8 cellular contexts compared by ENCODE assay signal in the genomic region with DNA sequence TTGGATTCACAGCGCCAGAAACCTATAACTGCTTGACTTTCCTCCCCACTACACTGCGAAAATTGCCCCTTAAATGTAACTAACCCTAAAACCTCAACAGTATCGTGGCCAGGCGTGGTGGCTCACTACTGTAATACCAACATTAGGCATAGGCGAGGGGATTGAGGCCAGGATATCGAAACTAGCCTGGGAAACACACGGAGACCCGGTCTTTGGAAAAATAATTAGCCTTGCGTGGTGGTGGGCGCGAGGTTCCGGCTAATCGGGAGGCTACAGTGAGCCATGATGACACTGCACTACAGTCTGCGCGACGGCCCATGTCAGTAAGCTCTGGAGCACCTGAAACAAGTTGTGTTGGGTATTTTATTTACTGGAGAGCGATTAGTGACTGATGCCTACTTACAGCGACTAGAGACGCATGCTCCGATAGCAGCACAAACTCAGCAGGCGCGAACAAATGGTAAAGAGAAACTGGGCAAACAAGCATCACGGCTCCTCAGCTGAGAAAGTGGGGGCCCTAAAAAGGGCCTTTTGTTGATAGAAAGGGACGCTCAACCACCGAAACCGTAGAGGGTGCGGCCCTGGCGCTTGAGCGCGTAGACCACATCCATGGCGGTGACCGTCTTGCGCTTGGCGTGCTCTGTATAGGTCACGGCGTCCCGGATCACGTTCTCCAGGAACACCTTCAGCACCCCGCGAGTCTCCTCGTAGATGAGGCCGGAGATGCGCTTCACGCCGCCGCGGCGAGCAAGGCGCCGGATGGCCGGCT.
DNase-seq lines count a peak whose midpoint lies in the region; ATAC-seq and TF ChIP-seq lines count a peak whose summit lies in the region.
"Not testable (repeated sequence)": the region's sequence is repeated elsewhere in the genome, so short reads cannot be mapped to it uniquely, and the experiment has no call there.

No MANE protein-coding gene starts in this region.

- not testable (repeated sequence) for H3K9me3 ChIP-seq in ES-I3 (ENCODE audit: control insufficient read depth, insufficient read depth, low read length); OCI-LY7 (ENCODE audit: low read length); stomach smooth muscle (ENCODE audit: control insufficient read depth in 2 of 2, low read length in 2 of 2)

- not testable (repeated sequence) for H3K4me1 ChIP-seq in ES-I3 (ENCODE audit: insufficient read depth, low read length); stomach smooth muscle (ENCODE audit: control insufficient read depth, insufficient read depth, low read length)
- H3K4me1 ChIP-seq in OCI-LY7 (ENCODE audit: insufficient read depth, low read length, poor library complexity, severe bottlenecking) = peaks cover 50% of the 10 kb centered on the region

- not testable (repeated sequence) for H3K27me3 ChIP-seq in stomach smooth muscle (ENCODE audit: control insufficient read depth in 1 of 2, insufficient read depth in 2 of 2, low read length in 2 of 2)

- peak overlapping the region; percentile 91 for H3K9ac ChIP-seq in ES-I3 (ENCODE audit: low read depth, low read length)
- peak overlapping the region; percentile 64 to 73 for H3K9ac ChIP-seq in stomach smooth muscle (ENCODE audit: low read length in 2 of 2)

- intact Hi-C loops in OCI-LY7 (cut with micrococcal nuclease; ENCODE audit: unreplicated experiment) = loop anchor here (2.0 to 10.0 kb wide), 3 partner anchors 18 to 1556 kb away; a partner anchor contains a TSS

- ATAC-seq in GM21515 (IDR thresholded peaks at IDR 0.05; ENCODE audit: unreplicated experiment) (peak; percentile 71), HG03460 (IDR thresholded peaks at IDR 0.05; ENCODE audit: unreplicated experiment) (peak; percentile 64)

- H3K4me3 Mint-ChIP-seq in activated T-cell treated with anti-CD3 and anti-CD28 coated beads, Interleukin-2, amount 50 U/mL, for 24 hours = peak overlapping the region; percentile 84
- H3K4me3 Mint-ChIP-seq in mesothelial cell of epicardium = peak overlapping the region; percentile 86

- H3K4me2 ChIP-seq in OCI-LY7 (ENCODE audit: low read length) = peak overlapping the region; percentile 94

- H3K27ac ChIP-seq in OCI-LY7 (ENCODE audit: low read depth, low read length, poor library complexity, severe bottlenecking) (peak overlapping the region; percentile 97), epithelial cell of prostate (peak overlapping the region; percentile 67), stomach smooth muscle (ENCODE audit: low read length) (peak overlapping the region; percentile 70)

- POLR2A ChIA-PET in OCI-LY7 (lab: Charles Lee) = interaction anchor here (0.6 to 11.9 kb wide), 7 partner anchors 10 to 132 kb away, joined by 3 to 1237 read pairs (median 7); a partner anchor contains a TSS

- BruUV-seq in OCI-LY7 (replicated peaks; lab: Mats Ljungman, UMichigan) = TSS peak; percentile 91

- H3K9me2 ChIP-seq in OCI-LY7 (ENCODE audit: insufficient read depth, low read length) = not testable (repeated sequence)

- H3K36me3 ChIP-seq in ES-I3 (ENCODE audit: insufficient read depth, low read length); OCI-LY7 (ENCODE audit: insufficient read depth, low read length); stomach smooth muscle (ENCODE audit: control insufficient read depth in 2 of 2, insufficient read depth in 2 of 2, low read length in 2 of 2): not testable (repeated sequence)

- H3K4me3 ChIP-seq in OCI-LY7 (ENCODE audit: low read depth, low read length, poor library complexity, severe bottlenecking) = peak overlapping the region; percentile 74
- peak overlapping the region; percentile 68 to 78 for H3K4me3 ChIP-seq in stomach smooth muscle (ENCODE audit: low read length in 2 of 2)

- peaks cover 43% of the 10 kb centered on the region for H3K4me1 Mint-ChIP-seq in activated T-cell treated with anti-CD3 and anti-CD28 coated beads, Interleukin-2, amount 50 U/mL, for 24 hours (ENCODE audit: low read depth)
- peaks cover 29% of the 10 kb centered on the region for H3K4me1 Mint-ChIP-seq in mesothelial cell of epicardium

- not testable (repeated sequence) for TF ChIP-seq CTCF in OCI-LY7 (conservative IDR thresholded peaks at IDR 0.05; ENCODE audit: low read length); mesothelial cell of epicardium (IDR thresholded peaks at IDR 0.05; ENCODE audit: unreplicated experiment)

- not testable (repeated sequence) for H2AFZ ChIP-seq in OCI-LY7 (ENCODE audit: low read length)

- H4K20me1 ChIP-seq in OCI-LY7 (ENCODE audit: insufficient read depth, low read length) = not testable (repeated sequence)

- not testable (repeated sequence) for H3K79me2 ChIP-seq in OCI-LY7 (ENCODE audit: insufficient read depth, low read depth, low read length)

- H3K27ac Mint-ChIP-seq in activated T-cell treated with anti-CD3 and anti-CD28 coated beads, Interleukin-2, amount 50 U/mL, for 24 hours = peak overlapping the region; percentile 95
- H3K27ac Mint-ChIP-seq in mesothelial cell of epicardium = peak overlapping the region; percentile 98

- not testable (repeated sequence) for H3K9me3 Mint-ChIP-seq in activated T-cell treated with anti-CD3 and anti-CD28 coated beads, Interleukin-2, amount 50 U/mL, for 24 hours; mesothelial cell of epicardium

- H3K36me3 Mint-ChIP-seq in activated T-cell treated with anti-CD3 and anti-CD28 coated beads, Interleukin-2, amount 50 U/mL, for 24 hours (ENCODE audit: low read depth); mesothelial cell of epicardium: not testable (repeated sequence)

- CTCF ChIA-PET in OCI-LY7 (lab: Charles Lee; ENCODE audit: unreplicated experiment) = not testable (repeated sequence)

- DNase-seq in OCI-LY7 (ENCODE audit: low spot score) (peak; percentile 82), mesothelial cell of epicardium (ENCODE audit: low spot score in 2 of 2, unreplicated experiment in 2 of 2) (peak in 1 of 2 experiments; percentile 45)
- peak; percentile 67 for DNase-seq in activated T-cell treated with anti-CD3 and anti-CD28 coated beads, Interleukin-2, amount 50 U/mL, for 24 hours
- DNase-seq in epithelial cell of prostate (ENCODE audit: low read depth, low spot score) = not testable (repeated sequence)

- H3K27me3 Mint-ChIP-seq in activated T-cell treated with anti-CD3 and anti-CD28 coated beads, Interleukin-2, amount 50 U/mL, for 24 hours; mesothelial cell of epicardium (ENCODE audit: low read depth): not testable (repeated sequence)
